In genomic region chr6:85995339-85996033, GRCh38 we compare ENCODE assay signal across 11 cellular contexts.
"Had no signal": no experiment of that assay in that cellular context is flagged by ENCODE, and none has a peak within 500 bp of the region (broad histone marks: within the 10 kb centered on the region; RNA-seq: fewer than 3 reads in every experiment).

No MANE protein-coding gene starts in this region.

- DNase-seq: GM23248, GOT3, H7, H9, HCEC 1CT, HFFc6 had no signal

- ATAC-seq: GM23338, HCT116 had no signal

- FAIRE-seq: H1, H54 had no signal

- H3K9me3 ChIP-seq: HAP-1 had no signal

- H3K4me2 ChIP-seq: GM23338 had no signal

- H3K36me3 ChIP-seq: HAP-1 had no signal

- H3K27ac ChIP-seq: GM23248 had no signal

- H3K4me1 ChIP-seq: HAP-1 had no signal

- H3K4me3 ChIP-seq: GM23248, GM23338, HAP-1 had no signal

- H3K9ac ChIP-seq: GM23248 had no signal

- H2AFZ ChIP-seq: GM23248, GM23338 had no signal
